Comparison of ENCODE assay signal across 8 cellular contexts in genomic region chr19:9796113-9796773, GRCh38. TPM values are rescaled to one million over a fixed set of nuclear protein-coding genes. Genes with fewer than 3 reads are reported as not detected.
DNase-seq lines count a peak whose midpoint lies in the region; ATAC-seq, FAIRE-seq and TF ChIP-seq lines count a peak whose summit lies in the region.

No MANE protein-coding gene starts in this region.

- H3K27ac ChIP-seq in Peyer's patch: peak overlapping the region in 1 of 4 donors; percentile 9
- peak overlapping the region in 1 of 4 donors; percentile 1 for H3K27ac ChIP-seq in esophagus muscularis mucosa (replicated peaks in 1 of 4)
- peak overlapping the region; percentile 63 for H3K27ac ChIP-seq in naive thymus-derived CD4-positive, alpha-beta T cell (ENCODE audit: low read depth, low read length)

- CTCF ChIA-PET in naive thymus-derived CD4-positive, alpha-beta T cell (lab: Charles Lee): interaction anchor here (0.7 to 1.7 kb wide), 17 partner anchors 11 to 591 kb away, joined by 3 to 14 read pairs (median 4); partner anchors contain the start of genes ZNF561 and ZNF846

- H3K27me3 Mint-ChIP-seq in activated T-cell treated with anti-CD3 and anti-CD28 coated beads, Interleukin-2, amount 50 U/mL, for 24 hours: no peaks in the 10 kb centered on the region
- H3K27me3 Mint-ChIP-seq in naive thymus-derived CD4-positive, alpha-beta T cell: peaks cover 0 to 3% (median 0%) of the 10 kb centered on the region in 5 donors

- H3K4me3 Mint-ChIP-seq in activated T-cell treated with anti-CD3 and anti-CD28 coated beads, Interleukin-2, amount 50 U/mL, for 24 hours: no peak overlapping the region
- peak overlapping the region in 3 of 10 donors; percentile 16 to 43 (median 16) for H3K4me3 Mint-ChIP-seq in naive thymus-derived CD4-positive, alpha-beta T cell
- H3K4me3 Mint-ChIP-seq in stimulated activated effector memory CD8-positive, alpha-beta T cell treated with anti-CD3 and anti-CD28 coated beads, Interleukin-12 subunit alpha, Interleukin-12 subunit beta, amount 100 ng/mL, for 72 hours: no peak overlapping the region

- 50% methylated on average over 6 of the region's 6 CpGs for WGBS in esophagus muscularis mucosa

- H3K4me3 ChIP-seq in LNCaP clone FGC (ENCODE audit: low read depth, low read length) (no peak overlapping the region), Peyer's patch (no peak overlapping the region), esophagus muscularis mucosa (no peak overlapping the region)
- H3K4me3 ChIP-seq in naive thymus-derived CD4-positive, alpha-beta T cell (ENCODE audit: low read length): no peak overlapping the region

- TF ChIP-seq POLR2A in Peyer's patch (IDR thresholded peaks at IDR 0.05): no peak
- no peak for TF ChIP-seq POLR2A in esophagus muscularis mucosa (IDR thresholded peaks at IDR 0.05; ENCODE audit: low read depth)

- H3K9me3 ChIP-seq in Peyer's patch: no peaks in the 10 kb centered on the region
- H3K9me3 ChIP-seq in esophagus muscularis mucosa: no peaks in the 10 kb centered on the region
- peaks cover 0 to 7% (median 0%) of the 10 kb centered on the region in 3 experiments for H3K9me3 ChIP-seq in naive thymus-derived CD4-positive, alpha-beta T cell (ENCODE audit: control insufficient read depth in 2 of 3, low read length in 3 of 3)

- peaks cover 0 to 2% (median under 1%) of the 10 kb centered on the region in 4 donors for H3K4me1 ChIP-seq in Peyer's patch
- H3K4me1 ChIP-seq in esophagus muscularis mucosa: peaks cover 2 to 19% (median 8%) of the 10 kb centered on the region in 4 donors
- peaks cover 0 to 7% of the 10 kb centered on the region in 2 donors for H3K4me1 ChIP-seq in naive thymus-derived CD4-positive, alpha-beta T cell (ENCODE audit: control insufficient read depth in 2 of 2, insufficient read depth in 2 of 2, low read length in 2 of 2)

- H3K9me3 Mint-ChIP-seq in activated T-cell treated with anti-CD3 and anti-CD28 coated beads, Interleukin-2, amount 50 U/mL, for 24 hours: peaks cover 6% of the 10 kb centered on the region
- peaks cover 0 to 7% (median 1%) of the 10 kb centered on the region in 11 donors for H3K9me3 Mint-ChIP-seq in naive thymus-derived CD4-positive, alpha-beta T cell
- H3K9me3 Mint-ChIP-seq in stimulated activated effector memory CD8-positive, alpha-beta T cell treated with anti-CD3 and anti-CD28 coated beads, Interleukin-12 subunit alpha, Interleukin-12 subunit beta, amount 100 ng/mL, for 72 hours: no peaks in the 10 kb centered on the region

- no peaks in the 10 kb centered on the region for H3K27me3 ChIP-seq in Peyer's patch
- H3K27me3 ChIP-seq in esophagus muscularis mucosa: no peaks in the 10 kb centered on the region
- no peaks in the 10 kb centered on the region for H3K27me3 ChIP-seq in naive thymus-derived CD4-positive, alpha-beta T cell (ENCODE audit: control insufficient read depth in 2 of 2, insufficient read depth in 2 of 2, low read length in 2 of 2)

- TF ChIP-seq CTCF in LNCaP clone FGC (IDR thresholded peaks at IDR 0.05; ENCODE audit: control insufficient read depth, extremely low read depth, insufficient read depth): peak; percentile 87
- TF ChIP-seq CTCF in Peyer's patch (IDR thresholded peaks at IDR 0.05): peak; percentile 55 to 97 (median 87)
- peak; percentile 75 to 91 (median 81) for TF ChIP-seq CTCF in esophagus muscularis mucosa (IDR thresholded peaks at IDR 0.05)

- TF ChIP-seq EP300 in esophagus muscularis mucosa (IDR thresholded peaks at IDR 0.05): no peak

- peak overlapping the region; percentile 40 for H3K27ac Mint-ChIP-seq in activated T-cell treated with anti-CD3 and anti-CD28 coated beads, Interleukin-2, amount 50 U/mL, for 24 hours
- peak overlapping the region; percentile 66 to 97 (median 90) for H3K27ac Mint-ChIP-seq in naive thymus-derived CD4-positive, alpha-beta T cell
- peak overlapping the region; percentile 77 for H3K27ac Mint-ChIP-seq in stimulated activated effector memory CD8-positive, alpha-beta T cell treated with anti-CD3 and anti-CD28 coated beads, Interleukin-12 subunit alpha, Interleukin-12 subunit beta, amount 100 ng/mL, for 72 hours

- DNase-seq in LNCaP clone FGC (ENCODE audit: low read depth) (peak; percentile 93), Peyer's patch (peak; percentile 82 to 96 (median 83)), esophagus muscularis mucosa (ENCODE audit: extremely low spot score) (peak; percentile 94)
- DNase-seq in activated T-cell treated with anti-CD3 and anti-CD28 coated beads, Interleukin-2, amount 50 U/mL, for 24 hours: peak; percentile 83
- DNase-seq in naive thymus-derived CD4-positive, alpha-beta T cell: peak; percentile 55 to 92 (median 87)
- DNase-seq in stimulated activated effector memory CD8-positive, alpha-beta T cell treated with anti-CD3 and anti-CD28 coated beads, Interleukin-12 subunit alpha, Interleukin-12 subunit beta, amount 100 ng/mL, for 72 hours (ENCODE audit: low spot score in 2 of 2): peak; percentile 64 to 87

- peak; percentile 62 for ATAC-seq in GM18861 (IDR thresholded peaks at IDR 0.05; ENCODE audit: unreplicated experiment)
- peak; percentile 48 for ATAC-seq in naive thymus-derived CD4-positive, alpha-beta T cell
- peak; percentile 70 for ATAC-seq in stimulated activated effector memory CD8-positive, alpha-beta T cell treated with anti-CD3 and anti-CD28 coated beads, Interleukin-12 subunit alpha, Interleukin-12 subunit beta, amount 100 ng/mL, for 72 hours

- intact Hi-C loops in esophagus muscularis mucosa (cut with DNase I): loop anchor here (2.0 to 10.0 kb wide), 6 partner anchors 21 to 651 kb away; partner anchors contain the start of gene ZNF317
- intact Hi-C loops in naive thymus-derived CD4-positive, alpha-beta T cell (cut with micrococcal nuclease): loop anchor here (1.0 to 2.0 kb wide), 13 partner anchors 11 to 660 kb away; partner anchors contain the start of genes FBXL12 (in 2 of the 2), ZNF561 (in 2 of the 2), ZNF846 (in 2 of the 2) and PIN1 (in 1 of the 2)

- peaks cover 5% of the 10 kb centered on the region for H3K36me3 Mint-ChIP-seq in activated T-cell treated with anti-CD3 and anti-CD28 coated beads, Interleukin-2, amount 50 U/mL, for 24 hours (ENCODE audit: low read depth)
- H3K36me3 Mint-ChIP-seq in naive thymus-derived CD4-positive, alpha-beta T cell: peaks cover 0 to 5% (median 0%) of the 10 kb centered on the region in 5 donors
- H3K36me3 Mint-ChIP-seq in stimulated activated effector memory CD8-positive, alpha-beta T cell treated with anti-CD3 and anti-CD28 coated beads, Interleukin-12 subunit alpha, Interleukin-12 subunit beta, amount 100 ng/mL, for 72 hours: peaks cover 6% of the 10 kb centered on the region

- POLR2A ChIA-PET in naive thymus-derived CD4-positive, alpha-beta T cell (lab: Charles Lee): interaction anchor here (0.6 to 1.6 kb wide), 6 partner anchors 10 to 487 kb away, joined by 3 to 9 read pairs (median 4); partner anchors contain the start of genes ZNF699 and ZNF846

- peak; percentile 97 for FAIRE-seq in A204.1 (lab: Jason Lieb, UNC)

- H3K36me3 ChIP-seq in Peyer's patch (no peaks in the 10 kb centered on the region), esophagus muscularis mucosa (no peaks in the 10 kb centered on the region)
- peaks cover 0 to 3% (median 0%) of the 10 kb centered on the region in 3 experiments for H3K36me3 ChIP-seq in naive thymus-derived CD4-positive, alpha-beta T cell (ENCODE audit: control insufficient read depth in 2 of 3, insufficient read depth in 3 of 3, low read length in 3 of 3)

- peaks cover 30% of the 10 kb centered on the region for H3K4me1 Mint-ChIP-seq in activated T-cell treated with anti-CD3 and anti-CD28 coated beads, Interleukin-2, amount 50 U/mL, for 24 hours (ENCODE audit: low read depth)
- H3K4me1 Mint-ChIP-seq in naive thymus-derived CD4-positive, alpha-beta T cell: peaks cover 15 to 43% (median 34%) of the 10 kb centered on the region in 7 donors
- peaks cover 19% of the 10 kb centered on the region for H3K4me1 Mint-ChIP-seq in stimulated activated effector memory CD8-positive, alpha-beta T cell treated with anti-CD3 and anti-CD28 coated beads, Interleukin-12 subunit alpha, Interleukin-12 subunit beta, amount 100 ng/mL, for 72 hours

RNA-seq across cellular contexts. Expression of gene FBXL12, which starts 22.6 kb away (rescaled TPM):
- total RNA-seq in Peyer's patch (10 to 100 TPM; 39.8 to 87.9 (median 70.8) TPM), esophagus muscularis mucosa (10 to 100 TPM; 15.8 to 32.7 (median 29.2) TPM)
- 10 to 100 TPM; 16.8 to 36.2 (median 34.0) TPM for total RNA-seq in naive thymus-derived CD4-positive, alpha-beta T cell
- polyA plus RNA-seq in naive thymus-derived CD4-positive, alpha-beta T cell: 10 to 100 TPM in 1 of 2 donors, 1 to 10 TPM in 1; 8.5 to 16.1 TPM

RNA-seq across cellular contexts. Expression of gene ZNF846, which starts 27.7 kb away (rescaled TPM):
- 10 to 100 TPM in 3 of 4 donors, 1 to 10 TPM in 1; 6.8 to 20.6 (median 14.8) TPM for total RNA-seq in Peyer's patch
- 10 to 100 TPM; 19.7 to 43.2 (median 22.8) TPM for total RNA-seq in esophagus muscularis mucosa
- total RNA-seq in naive thymus-derived CD4-positive, alpha-beta T cell: 10 to 100 TPM in 3 of 5 experiments, 1 to 10 TPM in 2; 5.1 to 24.8 (median 13.0) TPM
- polyA plus RNA-seq in naive thymus-derived CD4-positive, alpha-beta T cell: 10 to 100 TPM in 1 of 2 donors, 1 to 10 TPM in 1; 6.2 to 10.0 TPM

RNA-seq across cellular contexts. Expression of gene UBL5, which starts 31.5 kb away (rescaled TPM):
- 100 to 1,000 TPM; 177 to 258 (median 207) TPM for total RNA-seq in Peyer's patch
- 100 to 1,000 TPM; 297 to 717 (median 464) TPM for total RNA-seq in esophagus muscularis mucosa
- 100 to 1,000 TPM; 182 to 375 (median 198) TPM for total RNA-seq in naive thymus-derived CD4-positive, alpha-beta T cell
- polyA plus RNA-seq in naive thymus-derived CD4-positive, alpha-beta T cell: 100 to 1,000 TPM; 613 to 717 TPM

RNA-seq across cellular contexts. Expression of gene PIN1, which starts 38.9 kb away (rescaled TPM):
- total RNA-seq in Peyer's patch (10 to 100 TPM; 35.7 to 89.1 (median 61.1) TPM), esophagus muscularis mucosa (100 to 1,000 TPM; 113 to 183 (median 145) TPM)
- total RNA-seq in naive thymus-derived CD4-positive, alpha-beta T cell: 10 to 100 TPM; 41.4 to 93.2 (median 61.1) TPM
- 10 to 100 TPM; 88.9 to 94.7 TPM for polyA plus RNA-seq in naive thymus-derived CD4-positive, alpha-beta T cell

Comparison
In these comparisons a context has a peak if more than half of its experiments do, and no peak if none do; other contexts are left out.
1. H3K27ac Mint-ChIP-seq: peak in every context shown above with its lines; median percentile 90 in naive thymus-derived CD4-positive, alpha-beta T cell; 77 in stimulated activated effector memory CD8-positive, alpha-beta T cell treated with anti-CD3 and anti-CD28 coated beads, Interleukin-12 subunit alpha, Interleukin-12 subunit beta, amount 100 ng/mL, for 72 hours; 40 in activated T-cell treated with anti-CD3 and anti-CD28 coated beads, Interleukin-2, amount 50 U/mL, for 24 hours.